Comparison of ENCODE assay signal across 8 cellular contexts in the genomic region with DNA sequence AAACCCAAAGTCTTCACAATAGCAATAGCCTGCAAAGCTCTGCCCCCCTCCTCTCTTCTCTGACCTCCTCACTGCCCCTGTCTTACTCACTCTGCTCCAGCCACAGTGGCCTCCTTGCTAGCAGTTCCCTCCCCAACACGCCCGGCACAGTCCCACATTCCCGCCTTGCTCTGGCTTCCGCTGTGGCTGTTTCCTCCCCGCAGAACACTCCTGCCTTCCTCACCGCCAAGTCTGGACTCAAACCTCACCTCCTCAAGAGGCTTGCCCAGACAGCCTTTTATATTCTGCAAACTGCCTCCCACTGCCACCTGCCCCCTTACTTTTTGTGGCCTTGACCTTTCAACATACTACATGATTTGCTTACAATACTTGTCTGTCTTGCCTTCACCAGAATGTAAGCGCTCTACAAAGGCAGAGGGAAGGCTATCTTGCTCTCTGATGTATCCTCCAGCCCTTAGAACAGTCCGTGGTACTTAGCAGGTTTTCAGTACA. TPM values are rescaled to one million over a fixed set of nuclear protein-coding genes. Genes with fewer than 3 reads are reported as not detected.
DNase-seq lines count a peak whose midpoint lies in the region; ATAC-seq and TF ChIP-seq lines count a peak whose summit lies in the region.

No MANE protein-coding gene starts in this region.

- peak overlapping the region; percentile 31 for H4K8ac ChIP-seq in trophoblast cell (ENCODE audit: low read depth, low read length)

- peaks cover 48% of the 10 kb centered on the region for H3K4me1 Mint-ChIP-seq in activated T-cell treated with anti-CD3 and anti-CD28 coated beads, Interleukin-2, amount 50 U/mL, for 24 hours (ENCODE audit: low read depth)
- H3K4me1 Mint-ChIP-seq in activated T-helper 2 cell treated with anti-CD3 and anti-CD28 coated beads, Interferon-gamma antibody, Interleukin-2, Interleukin-4, amounts not matched to agents 10 μg/mL and 5 μg/mL and 100 μg/mL, durations not matched to agents 14 hours and 24 hours and 36 hours (ENCODE audit: low read depth): peaks cover 38% of the 10 kb centered on the region

- H4K91ac ChIP-seq in trophoblast cell (ENCODE audit: low read depth, low read length): peak overlapping the region; percentile 16

- H3K27ac Mint-ChIP-seq in activated T-cell treated with anti-CD3 and anti-CD28 coated beads, Interleukin-2, amount 50 U/mL, for 24 hours: peak overlapping the region; percentile 97
- H3K27ac Mint-ChIP-seq in activated T-helper 2 cell treated with anti-CD3 and anti-CD28 coated beads, Interferon-gamma antibody, Interleukin-2, Interleukin-4, amounts not matched to agents 10 μg/mL and 5 μg/mL and 100 μg/mL, durations not matched to agents 14 hours and 24 hours and 36 hours: peak overlapping the region; percentile 81

- H3K23ac ChIP-seq in trophoblast cell (ENCODE audit: low read length): no peak overlapping the region

- intact Hi-C loops in activated T-helper 2 cell treated with anti-CD3 and anti-CD28 coated beads, Interferon-gamma antibody, Interleukin-2, Interleukin-4, amounts not matched to agents 10 μg/mL and 5 μg/mL and 100 μg/mL, durations not matched to agents 14 hours and 24 hours and 36 hours (cut with micrococcal nuclease): loop anchor here (1.0 kb wide), 2 partner anchors 16 to 44 kb away; a partner anchor contains a TSS

- H2AK5ac ChIP-seq in trophoblast cell (ENCODE audit: low read length): no peak overlapping the region

- no peak overlapping the region for H2BK120ac ChIP-seq in trophoblast cell (ENCODE audit: insufficient read depth, low read length, poor library complexity)

- H3K27me3 Mint-ChIP-seq in activated T-cell treated with anti-CD3 and anti-CD28 coated beads, Interleukin-2, amount 50 U/mL, for 24 hours: no peaks in the 10 kb centered on the region
- H3K27me3 Mint-ChIP-seq in activated T-helper 2 cell treated with anti-CD3 and anti-CD28 coated beads, Interferon-gamma antibody, Interleukin-2, Interleukin-4, amounts not matched to agents 10 μg/mL and 5 μg/mL and 100 μg/mL, durations not matched to agents 14 hours and 24 hours and 36 hours (ENCODE audit: low read depth): no peaks in the 10 kb centered on the region

- H3K4me3 Mint-ChIP-seq in activated T-cell treated with anti-CD3 and anti-CD28 coated beads, Interleukin-2, amount 50 U/mL, for 24 hours: peak overlapping the region; percentile 93
- H3K4me3 Mint-ChIP-seq in activated T-helper 2 cell treated with anti-CD3 and anti-CD28 coated beads, Interferon-gamma antibody, Interleukin-2, Interleukin-4, amounts not matched to agents 10 μg/mL and 5 μg/mL and 100 μg/mL, durations not matched to agents 14 hours and 24 hours and 36 hours (ENCODE audit: low read depth): peak overlapping the region; percentile 82

- H2BK12ac ChIP-seq in trophoblast cell (ENCODE audit: low read length): no peak overlapping the region

- H3K27me3 ChIP-seq in HL-60 (ENCODE audit: insufficient read depth, poor library complexity, severe bottlenecking): no peaks in the 10 kb centered on the region
- H3K27me3 ChIP-seq in cardiac muscle cell: no peaks in the 10 kb centered on the region
- no peaks in the 10 kb centered on the region for H3K27me3 ChIP-seq in trophoblast cell (ENCODE audit: insufficient read depth, low read length)

- no peaks in the 10 kb centered on the region for H3K9me3 ChIP-seq in cardiac muscle cell (ENCODE audit: low read depth)
- H3K9me3 ChIP-seq in trophoblast cell (ENCODE audit: insufficient read depth, low read depth, low read length): no peaks in the 10 kb centered on the region

- TF ChIP-seq CTCF in HL-60 (IDR thresholded peaks at IDR 0.05; ENCODE audit: insufficient read depth, low read length): no peak
- no peak for TF ChIP-seq CTCF in cardiac muscle cell (IDR thresholded peaks at IDR 0.05; ENCODE audit: low read depth, low read length)

- H2AFZ ChIP-seq in trophoblast cell (ENCODE audit: insufficient read depth, low read length, poor library complexity): peak overlapping the region; percentile 20

- peaks cover 14% of the 10 kb centered on the region for H3K4me1 ChIP-seq in cardiac muscle cell (ENCODE audit: low read depth)
- peaks cover 7 to 13% of the 10 kb centered on the region in 2 experiments for H3K4me1 ChIP-seq in trophoblast cell (ENCODE audit: control insufficient read depth in 1 of 2, insufficient read depth in 2 of 2, low read length in 2 of 2)

- no peak overlapping the region for H3K14ac ChIP-seq in trophoblast cell (ENCODE audit: low read length)

- H3K4ac ChIP-seq in trophoblast cell (ENCODE audit: low read depth, low read length): no peak overlapping the region

- peaks cover 5% of the 10 kb centered on the region for H3K36me3 ChIP-seq in cardiac muscle cell
- peaks cover 19 to 23% of the 10 kb centered on the region in 2 experiments for H3K36me3 ChIP-seq in trophoblast cell (ENCODE audit: control insufficient read depth in 1 of 2, insufficient read depth in 2 of 2, low read length in 2 of 2)

- H3K79me1 ChIP-seq in trophoblast cell (ENCODE audit: low read length): peaks cover 5% of the 10 kb centered on the region

- H4K12ac ChIP-seq in trophoblast cell (ENCODE audit: low read depth, low read length): no peak overlapping the region

- H3K27ac ChIP-seq in HL-60 (replicated peaks) (peak overlapping the region; percentile 69), cardiac muscle cell (no peak overlapping the region), trophoblast cell (ENCODE audit: low read depth, low read length) (peak overlapping the region; percentile 1)

- no peak for ATAC-seq in GM18511 (IDR thresholded peaks at IDR 0.05; ENCODE audit: unreplicated experiment)

- H3K36me3 Mint-ChIP-seq in activated T-cell treated with anti-CD3 and anti-CD28 coated beads, Interleukin-2, amount 50 U/mL, for 24 hours (ENCODE audit: low read depth): peaks cover 40% of the 10 kb centered on the region
- peaks cover 33% of the 10 kb centered on the region for H3K36me3 Mint-ChIP-seq in activated T-helper 2 cell treated with anti-CD3 and anti-CD28 coated beads, Interferon-gamma antibody, Interleukin-2, Interleukin-4, amounts not matched to agents 10 μg/mL and 5 μg/mL and 100 μg/mL, durations not matched to agents 14 hours and 24 hours and 36 hours (ENCODE audit: low read depth)

- no CpG with 5 or more reads among the region's 8 CpGs for WGBS in trophoblast cell (ENCODE audit: extremely low coverage, insufficient coverage, insufficient read length)

- H3K4me3 ChIP-seq in HL-60 (replicated peaks; ENCODE audit: insufficient read depth, low read length) (peak overlapping the region; percentile 71), cardiac muscle cell (peak overlapping the region; percentile 56), trophoblast cell (ENCODE audit: low read depth, low read length) (peak overlapping the region; percentile 88)

- H3K18ac ChIP-seq in trophoblast cell (ENCODE audit: low read length): no peak overlapping the region

- peak overlapping the region; percentile 55 for H3K9ac ChIP-seq in trophoblast cell (ENCODE audit: low read length)

- DNase-seq in activated T-cell treated with anti-CD3 and anti-CD28 coated beads, Interleukin-2, amount 50 U/mL, for 24 hours: no peak
- DNase-seq in activated T-cell treated with anti-CD3 and anti-CD28 coated beads, Interleukin-2, amount 50 U/mL, for 1 hour: no peak
- peak in 1 of 2 experiments; percentile 58 for DNase-seq in HL-60 (ENCODE audit: low read depth in 1 of 2, low spot score in 1 of 2)
- DNase-seq in activated T-helper 2 cell treated with anti-CD3 and anti-CD28 coated beads, Interferon-gamma antibody, Interleukin-2, Interleukin-4, amounts not matched to agents 10 μg/mL and 5 μg/mL and 100 μg/mL, durations not matched to agents 14 hours and 24 hours and 36 hours (ENCODE audit: low spot score): peak; percentile 15
- peak; percentile 45 to 54 for DNase-seq in cardiac muscle cell (ENCODE audit: low read depth in 1 of 2, low spot score in 1 of 2)
- peak in 1 of 2 donors; percentile 38 for DNase-seq in trophoblast cell
- no peak for DNase-seq in NCI-H1436 treated with DMSO at 0.1 percent for 48 hours (lab: John Stamatoyannopoulos, UW)

- H3K4me2 ChIP-seq in trophoblast cell (ENCODE audit: low read length): peak overlapping the region; percentile 89

- no peak overlapping the region for H2BK5ac ChIP-seq in trophoblast cell (ENCODE audit: low read depth, low read length, poor library complexity)

- peaks cover 5% of the 10 kb centered on the region for H3K79me2 ChIP-seq in trophoblast cell (ENCODE audit: control insufficient read depth, insufficient read depth, low read length, poor library complexity)

- H3K9me3 Mint-ChIP-seq in activated T-cell treated with anti-CD3 and anti-CD28 coated beads, Interleukin-2, amount 50 U/mL, for 24 hours: no peaks in the 10 kb centered on the region
- H3K9me3 Mint-ChIP-seq in activated T-helper 2 cell treated with anti-CD3 and anti-CD28 coated beads, Interferon-gamma antibody, Interleukin-2, Interleukin-4, amounts not matched to agents 10 μg/mL and 5 μg/mL and 100 μg/mL, durations not matched to agents 14 hours and 24 hours and 36 hours: no peaks in the 10 kb centered on the region

RNA-seq across cellular contexts. Expression of a gene that starts 0.4 kb away (rescaled TPM):
- 66.3 and 71.6 TPM in 2 replicates for total RNA-seq in activated T-helper 2 cell treated with anti-CD3 and anti-CD28 coated beads, Interferon-gamma antibody, Interleukin-2, Interleukin-4, amounts not matched to agents 10 μg/mL and 5 μg/mL and 100 μg/mL, durations not matched to agents 14 hours and 24 hours and 36 hours
- 170 and 285 TPM in 2 replicates for total RNA-seq in cardiac muscle cell
- polyA plus RNA-seq in cardiac muscle cell: 106 and 173 TPM in 2 replicates
- polyA plus RNA-seq in trophoblast cell (2013): 18.5 and 19.3 TPM in 2 replicates

RNA-seq across cellular contexts. Expression of a gene that starts 16.3 kb away (rescaled TPM):
- 85.0 and 90.6 TPM in 2 replicates for total RNA-seq in activated T-helper 2 cell treated with anti-CD3 and anti-CD28 coated beads, Interferon-gamma antibody, Interleukin-2, Interleukin-4, amounts not matched to agents 10 μg/mL and 5 μg/mL and 100 μg/mL, durations not matched to agents 14 hours and 24 hours and 36 hours
- 52.3 and 55.1 TPM in 2 replicates for total RNA-seq in cardiac muscle cell
- polyA plus RNA-seq in cardiac muscle cell: 89.0 and 115 TPM in 2 replicates
- polyA plus RNA-seq in trophoblast cell (2013): 73.8 and 78.1 TPM in 2 replicates

RNA-seq across cellular contexts. Expression of a gene that starts 17.2 kb away (rescaled TPM):
- 82.1 and 95.2 TPM in 2 replicates for total RNA-seq in activated T-helper 2 cell treated with anti-CD3 and anti-CD28 coated beads, Interferon-gamma antibody, Interleukin-2, Interleukin-4, amounts not matched to agents 10 μg/mL and 5 μg/mL and 100 μg/mL, durations not matched to agents 14 hours and 24 hours and 36 hours
- 109 and 168 TPM in 2 replicates for total RNA-seq in cardiac muscle cell
- polyA plus RNA-seq in cardiac muscle cell: 107 and 157 TPM in 2 replicates
- 27.1 and 29.6 TPM in 2 replicates for polyA plus RNA-seq in trophoblast cell (2013)

RNA-seq across cellular contexts. Expression of a gene that starts 46.5 kb away (rescaled TPM):
- 45.5 and 47.7 TPM in 2 replicates for total RNA-seq in activated T-helper 2 cell treated with anti-CD3 and anti-CD28 coated beads, Interferon-gamma antibody, Interleukin-2, Interleukin-4, amounts not matched to agents 10 μg/mL and 5 μg/mL and 100 μg/mL, durations not matched to agents 14 hours and 24 hours and 36 hours
- total RNA-seq in cardiac muscle cell: 39.5 and 52.4 TPM in 2 replicates
- 40.0 and 54.6 TPM in 2 replicates for polyA plus RNA-seq in cardiac muscle cell
- 9.3 and 10.1 TPM in 2 replicates for polyA plus RNA-seq in trophoblast cell (2013)

RNA-seq across cellular contexts. Expression of a gene that starts 48.4 kb away (rescaled TPM):
- 311 and 333 TPM in 2 replicates for total RNA-seq in activated T-helper 2 cell treated with anti-CD3 and anti-CD28 coated beads, Interferon-gamma antibody, Interleukin-2, Interleukin-4, amounts not matched to agents 10 μg/mL and 5 μg/mL and 100 μg/mL, durations not matched to agents 14 hours and 24 hours and 36 hours
- 285 and 435 TPM in 2 replicates for total RNA-seq in cardiac muscle cell
- 1,301 and 1,489 TPM in 2 replicates for polyA plus RNA-seq in cardiac muscle cell
- polyA plus RNA-seq in trophoblast cell (2013): 295 and 305 TPM in 2 replicates

Comparison
In these comparisons a context has a peak if more than half of its experiments do, and no peak if none do; other contexts are left out.
1. DNase-seq: peak in activated T-helper 2 cell treated with anti-CD3 and anti-CD28 coated beads, Interferon-gamma antibody, Interleukin-2, Interleukin-4, amounts not matched to agents 10 μg/mL and 5 μg/mL and 100 μg/mL, durations not matched to agents 14 hours and 24 hours and 36 hours (single experiment) and cardiac muscle cell (2 of 2); none in activated T-cell treated with anti-CD3 and anti-CD28 coated beads, Interleukin-2, amount 50 U/mL, for 24 hours (single experiment), activated T-cell treated with anti-CD3 and anti-CD28 coated beads, Interleukin-2, amount 50 U/mL, for 1 hour (single experiment) and NCI-H1436 treated with DMSO at 0.1 percent for 48 hours (single experiment).
2. Peak in every context shown above with its lines, with median percentiles within 50 percentile points of each other: H3K4me3 ChIP-seq.